ENCODE assay signal across 24 cellular contexts in genomic region chr12:29703528-29703927, GRCh38.
"Had no signal": no experiment of that assay in that cellular context is flagged by ENCODE, and none has a peak within 500 bp of the region (broad histone marks: within the 10 kb centered on the region; RNA-seq: fewer than 3 reads in every experiment).

No MANE protein-coding gene starts in this region.

- H3K4me3 Mint-ChIP-seq: T-cell had no signal

- H3K9ac ChIP-seq: SK-N-SH had no signal

- H3K27ac ChIP-seq: RWPE1 had no signal

- H3K4me2 ChIP-seq: SK-N-SH had no signal

- H3K27ac Mint-ChIP-seq: T-cell had no signal

- H3K36me3 Mint-ChIP-seq: T-cell had no signal

- H3K4me1 Mint-ChIP-seq: T-cell had no signal

- ATAC-seq: HepG2, Panc1, PC-3, T-cell had no signal

- H3K9me3 ChIP-seq: SK-N-SH had no signal

- H3K9me3 Mint-ChIP-seq: T-cell had no signal

- DNase-seq: IMR-90, Karpas-422, KG1, NCI-H1092, NCI-H1105 treated with DMSO at 0.1 percent for 48 hours, NCI-H1417 treated with DMSO at 0.1 percent for 48 hours, NCI-H187, NCI-H2029, NCI-H2081 treated with DMSO at 0.1 percent for 48 hours, NCI-H2171, NCI-H226, NCI-H446, NCI-H510A, NCI-H524 treated with DMSO at 0.1 percent for 48 hours, NCI-H69, NCI-H774, PC-3, SHP77, SK-N-SH, SW 1271, T-cell had no signal
